In the genomic region with DNA sequence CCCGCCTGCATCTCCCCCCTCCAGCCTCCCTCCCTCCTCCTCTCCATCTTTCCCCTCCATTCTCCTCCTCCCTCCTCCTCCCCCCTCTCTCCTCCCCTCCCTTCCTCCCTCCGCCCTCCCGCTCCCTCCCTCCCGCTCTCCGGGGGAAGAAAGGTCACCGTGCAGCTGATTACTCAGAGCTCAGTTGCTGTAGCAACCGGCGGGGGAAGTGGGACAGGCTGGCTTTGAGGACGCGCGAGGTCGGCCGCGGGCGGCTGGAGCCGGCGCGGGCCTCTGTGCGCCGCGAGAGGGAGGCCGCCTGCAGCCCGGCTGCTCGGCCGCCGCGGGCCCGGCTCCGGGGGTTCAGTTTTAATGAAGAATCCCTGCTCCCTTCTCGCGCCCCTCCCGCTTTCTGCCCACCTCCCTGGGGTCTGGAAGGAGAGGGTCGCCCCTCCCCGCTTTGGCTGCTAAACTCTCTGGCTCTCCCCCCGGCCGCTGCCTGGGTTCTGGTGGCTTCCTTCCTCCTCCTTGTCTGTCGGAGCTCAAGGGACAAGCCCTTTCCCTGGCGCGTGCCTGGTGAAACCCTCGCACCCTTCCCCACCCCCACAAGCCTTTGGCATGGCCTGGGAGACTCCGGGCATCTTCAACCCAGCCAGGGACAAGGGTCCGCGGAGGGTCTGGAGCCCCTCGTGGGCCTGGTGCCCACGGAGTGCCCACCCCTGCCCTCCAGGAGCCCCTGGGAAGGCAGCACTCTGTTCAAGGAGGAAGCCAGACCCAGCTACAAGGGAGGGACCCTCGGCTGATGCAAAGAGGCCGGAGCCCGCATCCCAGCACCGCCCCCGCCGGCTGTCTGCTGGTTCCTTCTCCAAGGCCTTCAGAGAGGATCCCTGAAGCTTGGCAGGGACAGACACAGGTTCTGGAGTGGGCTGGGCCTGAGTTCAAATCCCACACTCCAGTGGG, we compare ENCODE assay signal across 1 cellular context.
TF ChIP-seq lines count a peak whose summit lies in the region.

No MANE protein-coding gene starts in this region.

TF ChIP-seq in HEK293, 187 proteins besides CTCF, POLR2A, EP300 and RAD21 (continued from another document):
- TF ChIP-seq, protein P1, sequence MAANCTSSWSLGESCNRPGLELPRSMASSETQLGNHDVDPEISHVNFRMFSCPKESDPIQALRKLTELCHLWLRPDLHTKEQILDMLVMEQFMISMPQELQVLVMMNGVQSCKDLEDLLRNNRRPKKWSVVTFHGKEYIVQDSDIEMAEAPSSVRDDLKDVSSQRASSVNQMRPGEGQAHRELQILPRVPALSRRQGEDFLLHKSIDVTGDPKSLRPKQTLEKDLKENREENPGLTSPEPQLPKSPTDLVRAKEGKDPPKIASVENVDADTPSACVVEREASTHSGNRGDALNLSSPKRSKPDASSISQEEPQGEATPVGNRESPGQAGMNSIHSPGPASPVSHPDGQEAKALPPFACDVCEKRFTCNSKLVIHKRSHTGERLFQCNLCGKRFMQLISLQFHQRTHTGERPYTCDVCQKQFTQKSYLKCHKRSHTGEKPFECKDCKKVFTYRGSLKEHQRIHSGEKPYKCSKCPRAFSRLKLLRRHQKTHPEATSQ (tag by site-specific recombination; IDR thresholded peaks at IDR 0.05), result no peak
- TF ChIP-seq ZBTB48 (tag by site-specific recombination; IDR thresholded peaks at IDR 0.05) (peak; percentile 95), ZNF596 (tag by site-specific recombination; IDR thresholded peaks at IDR 0.05) (no peak), ZNF37A (tag by site-specific recombination; IDR thresholded peaks at IDR 0.05) (no peak), ZBTB20 (tag by site-specific recombination; IDR thresholded peaks at IDR 0.05) (peak; percentile 29; the same call in 1 of the 2 replicates), SP3 (tag by site-specific recombination; IDR thresholded peaks at IDR 0.05) (peak; percentile 78), ZNF341 (tag by site-specific recombination; IDR thresholded peaks at IDR 0.05; ENCODE audit: low read depth) (peak; percentile 34), ZNF580 (tag by site-specific recombination; IDR thresholded peaks at IDR 0.05) (no peak), ZFHX2 (tag by site-specific recombination; conservative IDR thresholded peaks at IDR 0.05) (peak; percentile 66), KLF9 (tag by site-specific recombination; IDR thresholded peaks at IDR 0.05; ENCODE audit: low read depth) (peak; percentile 34; the same call in 1 of the 2 replicates), ZNF157 (tag by site-specific recombination; IDR thresholded peaks at IDR 0.05) (no peak), ZSCAN16 (tag by site-specific recombination; IDR thresholded peaks at IDR 0.05) (no peak), ZXDB (tag by site-specific recombination; IDR thresholded peaks at IDR 0.05) (0 out of 2 replicates have a peak, but pooled peaks have one; percentile 28), ZNF624 (tag by site-specific recombination; IDR thresholded peaks at IDR 0.05) (no peak), ZNF23 (tag by site-specific recombination; IDR thresholded peaks at IDR 0.05; ENCODE audit: borderline replicate concordance) (no peak), KLF8 (tag by site-specific recombination; IDR thresholded peaks at IDR 0.05) (peak; percentile 66), KLF1 (tag by site-specific recombination; IDR thresholded peaks at IDR 0.05) (peak; percentile 66), ZNF280C (tag by site-specific recombination; IDR thresholded peaks at IDR 0.05) (no peak), ZNF548 (tag by site-specific recombination; IDR thresholded peaks at IDR 0.05) (no peak), ZEB2 (tag by site-specific recombination; IDR thresholded peaks at IDR 0.05) (0 out of 2 replicates have a peak, but pooled peaks have one; percentile 13), ZNF404 (tag by site-specific recombination; IDR thresholded peaks at IDR 0.05) (no peak), WT1 (tag by site-specific recombination; IDR thresholded peaks at IDR 0.05) (peak; percentile 90), ZNF561 (tag by site-specific recombination; IDR thresholded peaks at IDR 0.05; ENCODE audit: borderline replicate concordance) (peak; percentile 44; the same call in 1 of the 2 replicates), ZNF776 (tag by site-specific recombination; IDR thresholded peaks at IDR 0.05; ENCODE audit: borderline replicate concordance) (no peak), ZNF398 (tag by site-specific recombination; IDR thresholded peaks at IDR 0.05) (peak; percentile 98), ZNF449 (tag by site-specific recombination; IDR thresholded peaks at IDR 0.05) (no peak), IKZF3 (tag by site-specific recombination; IDR thresholded peaks at IDR 0.05) (peak; percentile 89), ZFP41 (tag by site-specific recombination; IDR thresholded peaks at IDR 0.05; ENCODE audit: borderline replicate concordance) (no peak), FEZF1 (tag by site-specific recombination; IDR thresholded peaks at IDR 0.05) (0 out of 2 replicates have a peak, but pooled peaks have one; percentile 10), ZNF701 (tag by site-specific recombination; IDR thresholded peaks at IDR 0.05) (no peak)
- TF ChIP-seq, protein P2, sequence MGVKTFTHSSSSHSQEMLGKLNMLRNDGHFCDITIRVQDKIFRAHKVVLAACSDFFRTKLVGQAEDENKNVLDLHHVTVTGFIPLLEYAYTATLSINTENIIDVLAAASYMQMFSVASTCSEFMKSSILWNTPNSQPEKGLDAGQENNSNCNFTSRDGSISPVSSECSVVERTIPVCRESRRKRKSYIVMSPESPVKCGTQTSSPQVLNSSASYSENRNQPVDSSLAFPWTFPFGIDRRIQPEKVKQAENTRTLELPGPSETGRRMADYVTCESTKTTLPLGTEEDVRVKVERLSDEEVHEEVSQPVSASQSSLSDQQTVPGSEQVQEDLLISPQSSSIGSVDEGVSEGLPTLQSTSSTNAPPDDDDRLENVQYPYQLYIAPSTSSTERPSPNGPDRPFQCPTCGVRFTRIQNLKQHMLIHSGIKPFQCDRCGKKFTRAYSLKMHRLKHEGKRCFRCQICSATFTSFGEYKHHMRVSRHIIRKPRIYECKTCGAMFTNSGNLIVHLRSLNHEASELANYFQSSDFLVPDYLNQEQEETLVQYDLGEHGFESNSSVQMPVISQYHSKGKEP (tag by site-specific recombination; IDR thresholded peaks at IDR 0.05), result peak; percentile 51; the same call in 1 of the 2 replicates
